Comparison of ENCODE assay signal across 11 cellular contexts in genomic region chr4:8596891-8597290, GRCh38. TPM values are rescaled to one million over a fixed set of nuclear protein-coding genes. Genes with fewer than 3 reads are reported as not detected.
"Had no signal": no experiment of that assay in that cellular context is flagged by ENCODE, and none has a peak within 500 bp of the region (broad histone marks: within the 10 kb centered on the region; RNA-seq: fewer than 3 reads in every experiment).

No MANE protein-coding gene starts in this region.

- H3K27ac ChIP-seq: HL-60 had no signal

- H3K4me3 Mint-ChIP-seq: GM23338, HFFc6, IgD-negative memory B cell had no signal

- H3K36me3 ChIP-seq: HAP-1 had no signal

- DNase-seq: H7, HFFc6, KBM-7 had no signal

- H3K9me3 ChIP-seq: HAP-1 had no signal

- FAIRE-seq: HepG2 had no signal

- H3K27ac Mint-ChIP-seq: GM23338, HFFc6, IgD-negative memory B cell had no signal

- H3K4me2 ChIP-seq: GM23338 had no signal

- H3K4me1 ChIP-seq: HAP-1 had no signal

- H3K9me3 Mint-ChIP-seq: GM23338, HFFc6, IgD-negative memory B cell had no signal

- H3K4me3 ChIP-seq: GM23338, HAP-1 had no signal

- H2AFZ ChIP-seq: GM23338 had no signal

- H3K36me3 Mint-ChIP-seq: IgD-negative memory B cell had no signal

- ATAC-seq: GM23338, HCT116, HepG2 had no signal

RNA-seq across cellular contexts. Expression of gene CPZ, which starts 4.3 kb away (rescaled TPM):
- total RNA-seq: HT1080 had no signal
- polyA plus RNA-seq: IgD-negative memory B cell had no signal

RNA-seq across cellular contexts. Expression of gene GPR78, which starts 16.7 kb away (rescaled TPM):
- total RNA-seq: H4, HT1080 had no signal
- polyA plus RNA-seq: IgD-negative memory B cell had no signal
